In the genomic region with DNA sequence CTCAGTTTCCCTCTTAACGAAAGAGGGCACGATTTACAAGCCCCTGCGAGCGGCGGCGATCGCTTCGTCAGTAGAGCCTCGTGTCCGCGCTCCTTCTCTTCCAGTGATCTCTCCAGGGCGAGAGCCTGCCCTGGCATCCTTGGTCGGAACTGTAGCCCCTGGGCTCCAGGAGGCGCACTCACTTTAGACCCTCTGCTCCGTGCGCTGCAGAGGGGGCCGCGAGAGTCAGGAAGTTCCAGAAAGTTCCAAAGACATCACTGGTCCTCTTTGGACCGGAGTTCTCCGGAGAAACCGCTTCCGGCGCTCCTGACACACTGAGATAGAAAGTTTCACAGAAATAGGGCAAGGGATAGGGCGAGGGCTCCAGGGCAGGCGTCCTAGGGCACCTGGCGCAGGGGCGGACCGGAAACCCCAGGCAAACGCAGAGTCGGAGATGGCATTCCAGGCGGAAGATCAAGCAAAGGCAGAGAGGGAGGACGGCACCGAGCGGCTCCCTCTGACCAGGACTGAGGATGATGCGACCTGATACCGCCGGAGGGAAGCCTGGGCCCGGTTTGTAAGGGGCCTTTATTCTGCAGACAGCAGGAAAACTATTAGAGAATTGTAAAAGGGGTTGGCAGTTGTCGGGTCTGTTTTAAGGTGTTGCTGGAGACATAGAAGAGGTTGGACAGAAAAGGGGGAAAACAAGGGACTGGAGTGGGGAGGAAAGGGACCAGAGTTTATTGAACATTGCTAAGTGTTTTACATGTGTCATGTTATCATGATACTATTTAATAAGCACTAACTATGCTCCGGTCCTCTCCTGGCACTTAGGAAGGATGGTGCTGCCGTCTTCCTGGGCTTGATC, we compare ENCODE assay signal across 8 cellular contexts. TPM values are rescaled to one million over a fixed set of nuclear protein-coding genes. Genes with fewer than 3 reads are reported as not detected.
DNase-seq lines count a peak whose midpoint lies in the region; ATAC-seq and TF ChIP-seq lines count a peak whose summit lies in the region.

No MANE protein-coding gene starts in this region.

- peaks cover 0 to 23% of the 10 kb centered on the region in 2 donors for H3K4me1 ChIP-seq in right atrium auricular region

- no peaks in the 10 kb centered on the region for H3K36me3 ChIP-seq in right atrium auricular region

- TF ChIP-seq CTCF in right atrium auricular region (IDR thresholded peaks at IDR 0.05), result no peak

- no peak for ATAC-seq in activated T-helper 17 cell treated with anti-CD3 and anti-CD28 coated beads, Interleukin-2, amount 50 U/mL, for 72 hours (replicated peaks)
- no peak for ATAC-seq in GM18511 (IDR thresholded peaks at IDR 0.05; ENCODE audit: unreplicated experiment)

- DNase-seq in G401 (ENCODE audit: low spot score), result peak; percentile 33
- DNase-seq in right atrium auricular region (ENCODE audit: low spot score), result no peak
- peak; percentile 64 for DNase-seq in retina
- DNase-seq in NCI-H1930 (lab: John Stamatoyannopoulos, UW), result no peak
- DNase-seq in activated naive CD4-positive, alpha-beta T cell treated with anti-CD3 and anti-CD28 coated beads, Interleukin-2, amount 50 U/mL, for 16 hours, result no peak
- DNase-seq in kidney tubule cell (ENCODE audit: low spot score), result no peak

- H3K27ac ChIP-seq in right atrium auricular region, result peak overlapping the region; percentile 32 to 51

- H3K36me3 Mint-ChIP-seq in activated T-helper 17 cell treated with anti-CD3 and anti-CD28 coated beads, Interleukin-2, amount 50 U/mL, for 72 hours (ENCODE audit: low read depth), result no peaks in the 10 kb centered on the region

- peaks cover 32% of the 10 kb centered on the region for H3K27me3 Mint-ChIP-seq in activated T-helper 17 cell treated with anti-CD3 and anti-CD28 coated beads, Interleukin-2, amount 50 U/mL, for 72 hours

- H3K27me3 ChIP-seq in right atrium auricular region, result peaks cover 6 to 8% of the 10 kb centered on the region in 2 donors

- peak overlapping the region; percentile 42 for H3K4me3 Mint-ChIP-seq in activated T-helper 17 cell treated with anti-CD3 and anti-CD28 coated beads, Interleukin-2, amount 50 U/mL, for 72 hours

- H3K4me3 ChIP-seq in right atrium auricular region, result peak overlapping the region; percentile 39 to 62

- in situ Hi-C loops in G401 (cut with HindIII; ENCODE audit: low sequenced_read_pairs), result no loop called here

- no peak overlapping the region for H3K27ac Mint-ChIP-seq in activated T-helper 17 cell treated with anti-CD3 and anti-CD28 coated beads, Interleukin-2, amount 50 U/mL, for 72 hours

- no peaks in the 10 kb centered on the region for H3K9me3 ChIP-seq in right atrium auricular region

- H3K9me3 Mint-ChIP-seq in activated T-helper 17 cell treated with anti-CD3 and anti-CD28 coated beads, Interleukin-2, amount 50 U/mL, for 72 hours, result no peaks in the 10 kb centered on the region

- no peaks in the 10 kb centered on the region for H3K4me1 Mint-ChIP-seq in activated T-helper 17 cell treated with anti-CD3 and anti-CD28 coated beads, Interleukin-2, amount 50 U/mL, for 72 hours

RNA-seq across cellular contexts. Expression of gene CPEB1, which starts 1.3 kb away (rescaled TPM):
- total RNA-seq in G401 (2014; rRNA removed; shearing (Covaris generic)), result 20.6 and 34.0 TPM in 2 replicates
- under 1 TPM in 1 of 2 donors, not detected in 1; 0.26 TPM for total RNA-seq in activated T-helper 17 cell treated with anti-CD3 and anti-CD28 coated beads, Interleukin-2, amount 50 U/mL, for 72 hours
- total RNA-seq in right atrium auricular region, result 1 to 10 TPM; 1.5 to 3.3 TPM

Comparison
In these comparisons a context has a peak if more than half of its experiments do, and no peak if none do; other contexts are left out.
1. DNase-seq: peak in G401 (single experiment) and retina (single experiment); none in right atrium auricular region (single experiment), NCI-H1930 (0 of 2), activated naive CD4-positive, alpha-beta T cell treated with anti-CD3 and anti-CD28 coated beads, Interleukin-2, amount 50 U/mL, for 16 hours (single experiment) and kidney tubule cell (single experiment).